Comparison of ENCODE assay signal across 16 cellular contexts in genomic region chr7:22487978-22488642, GRCh38. TPM values are rescaled to one million over a fixed set of nuclear protein-coding genes. Genes with fewer than 3 reads are reported as not detected.
DNase-seq lines count a peak whose midpoint lies in the region; ATAC-seq, FAIRE-seq and TF ChIP-seq lines count a peak whose summit lies in the region.
"Had no signal": no experiment of that assay in that cellular context is flagged by ENCODE, and none has a peak within 500 bp of the region (broad histone marks: within the 10 kb centered on the region; RNA-seq: fewer than 3 reads in every experiment).

No MANE protein-coding gene starts in this region.

- H3K27ac Mint-ChIP-seq in H9 (peak overlapping the region in 1 of 3 experiments; percentile 21; a peak in 2 of 7 replicates), type B pancreatic cell (no peak overlapping the region)
- H3K27ac Mint-ChIP-seq: activated B cell treated with CpG ODN at 0.5 μM for 24 hours; stimulated activated naive B cell treated with anti-CD40 and anti-IgM and Interleukin-4, amounts not matched to agents 10 μg/mL and 1 μg/mL and 100 μg/mL, for 72 hours had no signal

- no peak for FAIRE-seq in GM12878 (lab: Jason Lieb, UNC)

- H2BK5ac ChIP-seq in H9 (ENCODE audit: insufficient read length, low read length) (no peak overlapping the region), trophoblast cell (ENCODE audit: low read depth, low read length, poor library complexity) (no peak overlapping the region)

- H3K23me2 ChIP-seq in H9 (ENCODE audit: insufficient read length, low read depth, low read length, poor library complexity, severe bottlenecking): no peaks in the 10 kb centered on the region

- CTCF ChIA-PET in GM12878 (lab: Yijun Ruan, JAX): no interaction called here

- TF ChIP-seq RAD21 in GM12878 (IDR thresholded peaks at IDR 0.05; ENCODE audit: insufficient read depth, low read depth, low read length): no peak

- no peak overlapping the region for H3K4me2 ChIP-seq in H9 (ENCODE audit: insufficient read depth, insufficient read length, low read length)
- H3K4me2 ChIP-seq in GM12878 (ENCODE audit: control insufficient read depth, insufficient read depth): no peak overlapping the region
- H3K4me2 ChIP-seq in trophoblast cell (ENCODE audit: low read length): no peak overlapping the region

- POLR2A ChIA-PET in GM12878 (lab: Charles Lee): no interaction called here

- TF ChIP-seq EP300 in GM12878 (IDR thresholded peaks at IDR 0.05; ENCODE audit: borderline replicate concordance in 1 of 2, control insufficient read depth in 1 of 2, low read depth in 2 of 2, low read length in 2 of 2): no peak

- ATAC-seq in GM12878 (peak; percentile 65), HG02571 (IDR thresholded peaks at IDR 0.05; ENCODE audit: unreplicated experiment) (no peak)

- H3K4me1 Mint-ChIP-seq in H9 (peaks cover 11 to 14% of the 10 kb centered on the region in 2 experiments), type B pancreatic cell (ENCODE audit: unreplicated experiment) (peaks cover 17% of the 10 kb centered on the region)

- H4K91ac ChIP-seq in H9 (ENCODE audit: insufficient read length, low read depth, low read length): no peak overlapping the region
- H4K91ac ChIP-seq in trophoblast cell (ENCODE audit: low read depth, low read length): peak overlapping the region; percentile 5

- BruUV-seq in GM12878 (replicated peaks; lab: Mats Ljungman, UMichigan): no TSS peak

- intact Hi-C loops in GM12878 (cut with micrococcal nuclease; ENCODE audit: unreplicated experiment): loop anchor here (2.0 kb wide), 1 partner anchor 35 kb away; no protein-coding TSS in a partner anchor

- H3K27me3 ChIP-seq in H9 (ENCODE audit: insufficient read depth, low read length) (no peaks in the 10 kb centered on the region), GM12878 (replicated peaks in 1 of 2; ENCODE audit: control insufficient read depth in 2 of 2, insufficient read depth in 2 of 2, low read length in 1 of 2) (no peaks in the 10 kb centered on the region; a peak in 1 of 4 replicates), trophoblast cell (ENCODE audit: insufficient read depth, low read length) (no peaks in the 10 kb centered on the region)
- H3K27me3 ChIP-seq: body of pancreas, tibial artery had no signal

- no peak for TF ChIP-seq POLR2A in GM12878 (IDR thresholded peaks at IDR 0.05; ENCODE audit: low read depth, low read length)

- H3K36me3 ChIP-seq in GM12878 (ENCODE audit: control insufficient read depth in 2 of 2, insufficient read depth in 2 of 2, low read length in 1 of 2) (no peaks in the 10 kb centered on the region), trophoblast cell (ENCODE audit: control insufficient read depth in 1 of 2, insufficient read depth in 2 of 2, low read length in 2 of 2) (no peaks in the 10 kb centered on the region)
- H3K36me3 ChIP-seq: esophagus muscularis mucosa, tibial artery had no signal

- H3K14ac ChIP-seq in H9 (ENCODE audit: insufficient read depth, low read length) (no peak overlapping the region), trophoblast cell (ENCODE audit: low read length) (no peak overlapping the region)

- H3K9me3 Mint-ChIP-seq in H9 (no peaks in the 10 kb centered on the region), type B pancreatic cell (no peaks in the 10 kb centered on the region)
- H3K9me3 Mint-ChIP-seq: activated B cell treated with CpG ODN at 0.5 μM for 24 hours; neural crest cell; stimulated activated naive B cell treated with anti-CD40 and anti-IgM and Interleukin-4, amounts not matched to agents 10 μg/mL and 1 μg/mL and 100 μg/mL, for 72 hours had no signal

- H4K8ac ChIP-seq in H9 (replicated peaks; ENCODE audit: insufficient read length, low read depth, low read length) (no peak overlapping the region), trophoblast cell (ENCODE audit: low read depth, low read length) (no peak overlapping the region)

- no peak overlapping the region for H4K5ac ChIP-seq in H9 (ENCODE audit: insufficient read length, low read depth, low read length)

- H4K12ac ChIP-seq in trophoblast cell (ENCODE audit: low read depth, low read length): no peak overlapping the region

- H3K27ac ChIP-seq in H9 (ENCODE audit: insufficient read length, low read depth, low read length) (no peak overlapping the region), GM12878 (ENCODE audit: control insufficient read depth, insufficient read depth) (no peak overlapping the region), trophoblast cell (ENCODE audit: low read depth, low read length) (no peak overlapping the region)
- H3K27ac ChIP-seq: body of pancreas, esophagus muscularis mucosa, psoas muscle, tibial artery had no signal

- SMC1A ChIA-PET in GM12878 (lab: Charles Lee; ENCODE audit: uncharacterized antibody, unreplicated experiment): no interaction called here

- H3K79me2 ChIP-seq in H9 (ENCODE audit: insufficient read depth, low read length) (no peaks in the 10 kb centered on the region), GM12878 (ENCODE audit: control insufficient read depth, insufficient read depth, low read length) (no peaks in the 10 kb centered on the region), trophoblast cell (ENCODE audit: control insufficient read depth, insufficient read depth, low read length, poor library complexity) (no peaks in the 10 kb centered on the region)

- no peak overlapping the region for H2AFZ ChIP-seq in H9 (ENCODE audit: low read length)
- no peak overlapping the region for H2AFZ ChIP-seq in GM12878 (ENCODE audit: control insufficient read depth, low read depth, low read length)
- no peak overlapping the region for H2AFZ ChIP-seq in trophoblast cell (ENCODE audit: insufficient read depth, low read length, poor library complexity)

- no peak overlapping the region for H3K4ac ChIP-seq in H9 (ENCODE audit: low read depth, low read length)
- no peak overlapping the region for H3K4ac ChIP-seq in trophoblast cell (ENCODE audit: low read depth, low read length)

- no peak overlapping the region for H3T11ph ChIP-seq in H9 (ENCODE audit: low read length)

- in situ Hi-C loops in GM12878 (cut with MboI): loop anchor here (5.0 kb wide), 1 partner anchor 381 kb away; no protein-coding TSS in a partner anchor

- H4K20me1 ChIP-seq in H9 (ENCODE audit: control insufficient read depth, insufficient read depth, insufficient read length) (no peaks in the 10 kb centered on the region), GM12878 (ENCODE audit: control insufficient read depth, insufficient read depth) (no peaks in the 10 kb centered on the region)

- H3K79me1 ChIP-seq in H9 (ENCODE audit: insufficient read depth, low read depth, low read length, poor library complexity, severe bottlenecking) (no peaks in the 10 kb centered on the region), trophoblast cell (ENCODE audit: low read length) (peaks cover 4% of the 10 kb centered on the region)

- H3K9me3 ChIP-seq in H9 (ENCODE audit: control insufficient read depth, low read depth, low read length) (no peaks in the 10 kb centered on the region), GM12878 (replicated peaks; ENCODE audit: control insufficient read depth, insufficient read depth, low read length) (no peaks in the 10 kb centered on the region; the same call in 2 of the 3 replicates), trophoblast cell (ENCODE audit: insufficient read depth, low read depth, low read length) (no peaks in the 10 kb centered on the region)
- H3K9me3 ChIP-seq: body of pancreas, esophagus muscularis mucosa, psoas muscle, tibial artery had no signal

- H2BK15ac ChIP-seq in H9 (ENCODE audit: low read depth, low read length): no peak overlapping the region

- DNase-seq in DMS153 (lab: John Stamatoyannopoulos, UW) (peak; percentile 49), DMS153 treated with DMSO at 0.1 percent for 48 hours (lab: John Stamatoyannopoulos, UW; ENCODE audit: unreplicated experiment) (no peak), H9 (peak; percentile 49), GM12878 (ENCODE audit: low read depth, low spot score) (no peak), trophoblast cell (no peak), globus pallidus (ENCODE audit: low spot score) (no peak), type B pancreatic cell (ENCODE audit: extremely low spot score, unreplicated experiment) (no peak)
- DNase-seq: activated B cell treated with CpG ODN at 0.5 μM for 24 hours, activated gamma-delta T cell had no signal

- RAD21 ChIA-PET in GM12878 (lab: Charles Lee; ENCODE audit: unreplicated experiment): no interaction called here

- no peak overlapping the region for H3K56ac ChIP-seq in H9 (ENCODE audit: insufficient read length, low read depth, low read length)

- H3K4me1 ChIP-seq in H9 (ENCODE audit: insufficient read depth, low read length) (no peaks in the 10 kb centered on the region; the same call in 1 of the 2 replicates), GM12878 (ENCODE audit: control insufficient read depth, insufficient read depth, low read length) (no peaks in the 10 kb centered on the region), trophoblast cell (ENCODE audit: control insufficient read depth in 1 of 2, insufficient read depth in 2 of 2, low read length in 2 of 2) (peaks cover 0 to 5% of the 10 kb centered on the region in 2 experiments)
- H3K4me1 ChIP-seq: body of pancreas, psoas muscle, tibial artery had no signal

- H3K23ac ChIP-seq in H9 (ENCODE audit: insufficient read length, low read depth, low read length): no peak overlapping the region
- no peak overlapping the region for H3K23ac ChIP-seq in trophoblast cell (ENCODE audit: low read length)

- H3K27me3 Mint-ChIP-seq in H9 (ENCODE audit: low read depth): no peaks in the 10 kb centered on the region
- H3K27me3 Mint-ChIP-seq in type B pancreatic cell: peaks cover 3% of the 10 kb centered on the region
- H3K27me3 Mint-ChIP-seq: activated B cell treated with CpG ODN at 0.5 μM for 24 hours; stimulated activated naive B cell treated with anti-CD40 and anti-IgM and Interleukin-4, amounts not matched to agents 10 μg/mL and 1 μg/mL and 100 μg/mL, for 72 hours had no signal

- H3K4me3 ChIP-seq in GM12878: no peak overlapping the region
- no peak overlapping the region for H3K4me3 ChIP-seq in trophoblast cell (ENCODE audit: low read depth, low read length)
- H3K4me3 ChIP-seq: body of pancreas, esophagus muscularis mucosa, psoas muscle, tibial artery had no signal

- no peak overlapping the region for H3K9ac ChIP-seq in H9 (ENCODE audit: extremely low read depth, insufficient read length, low read length)
- no peak overlapping the region for H3K9ac ChIP-seq in GM12878 (ENCODE audit: control insufficient read depth, insufficient read depth, low read length)
- H3K9ac ChIP-seq in trophoblast cell (ENCODE audit: low read length): no peak overlapping the region

- no peak overlapping the region for H2AK5ac ChIP-seq in H9 (ENCODE audit: insufficient read length, low read length)
- no peak overlapping the region for H2AK5ac ChIP-seq in trophoblast cell (ENCODE audit: low read length)

- H2BK12ac ChIP-seq in H9 (ENCODE audit: insufficient read length, low read depth, low read length) (no peak overlapping the region), trophoblast cell (ENCODE audit: low read length) (peak overlapping the region; percentile 2)

- H3K36me3 Mint-ChIP-seq in H9 (ENCODE audit: insufficient read depth in 1 of 3, low read depth in 3 of 3) (no peaks in the 10 kb centered on the region; a peak in 1 of 7 replicates), type B pancreatic cell (no peaks in the 10 kb centered on the region)

- no peak overlapping the region for H2BK20ac ChIP-seq in H9 (ENCODE audit: low read depth, low read length, poor library complexity, severe bottlenecking)

- H3K18ac ChIP-seq in H9 (ENCODE audit: insufficient read length, low read depth, low read length) (no peak overlapping the region), trophoblast cell (ENCODE audit: low read length) (no peak overlapping the region)

- WGBS in H9 (ENCODE audit: extremely low coverage, insufficient read length, low lambda C conversion rate): no CpG with 5 or more reads among the region's 5 CpGs
- WGBS in GM12878 (ENCODE audit: insufficient coverage, insufficient replicate concordance, low lambda C conversion rate, missing lambda C conversion rate): 32% methylated on average over 5 of the region's 5 CpGs
- no CpG with 5 or more reads among the region's 5 CpGs for WGBS in trophoblast cell (ENCODE audit: extremely low coverage, insufficient coverage, insufficient read length)

- no peak overlapping the region for H2BK120ac ChIP-seq in H9 (ENCODE audit: low read depth, low read length, poor library complexity, severe bottlenecking)
- no peak overlapping the region for H2BK120ac ChIP-seq in trophoblast cell (ENCODE audit: insufficient read depth, low read length, poor library complexity)

- no peak for TF ChIP-seq CTCF in H9 (conservative IDR thresholded peaks at IDR 0.05)
- no peak for TF ChIP-seq CTCF in GM12878 (IDR thresholded peaks at IDR 0.05 in 2 of 3, conservative IDR thresholded peaks at IDR 0.05 in 1 of 3; ENCODE audit: control insufficient read depth in 2 of 3, extremely low read depth in 1 of 3, insufficient read depth in 1 of 3, low read depth in 3 of 3, low read length in 3 of 3)
- TF ChIP-seq CTCF in type B pancreatic cell (conservative IDR thresholded peaks at IDR 0.05): no peak

- H3K4me3 Mint-ChIP-seq in H9 (no peak overlapping the region), type B pancreatic cell (no peak overlapping the region)
- H3K4me3 Mint-ChIP-seq: activated B cell treated with CpG ODN at 0.5 μM for 24 hours; neural crest cell; stimulated activated naive B cell treated with anti-CD40 and anti-IgM and Interleukin-4, amounts not matched to agents 10 μg/mL and 1 μg/mL and 100 μg/mL, for 72 hours had no signal

RNA-seq across cellular contexts. Expression of gene STEAP1B, which starts 11.9 kb away (rescaled TPM):
- total RNA-seq in H9 (2021): 3.2 and 4.0 TPM in 2 replicates
- not detected in 2 replicates for total RNA-seq in GM12878 (2013; cell fraction: nucleolus; rRNA removed)
- total RNA-seq in GM12878 (2014; rRNA removed): not detected in 2 replicates
- total RNA-seq in GM12878 (2014; rRNA removed; fragmentation: Illumina TruSeq; extraction: Trizol): not detected in 2 replicates
- total RNA-seq in GM12878 (2021): not detected in 2 replicates
- polyA plus RNA-seq in GM12878 (2011; ENCODE audit: low read depth): not detected
- not detected in 2 replicates for polyA plus RNA-seq in GM12878 (2011; rRNA removed)
- not detected in 2 replicates for polyA plus RNA-seq in GM12878 (2011; cell fraction: cytosol; rRNA removed)
- not detected in 2 replicates for polyA plus RNA-seq in GM12878 (2011; cell fraction: nucleus; rRNA removed)
- polyA plus RNA-seq in GM12878 (2012): not detected in 2 replicates
- polyA plus RNA-seq in GM12878 (2014; fragmentation: Illumina TruSeq; extraction: Trizol): not detected in 2 replicates
- not detected for polyA plus RNA-seq in GM12878 (2014; fragmentation: Nextera tagmentation; extraction: Ambion mirVana)
- polyA plus RNA-seq in GM12878 (2014; rRNA removed): 0.08 and 0.14 TPM in 2 replicates
- not detected for polyA plus RNA-seq in GM12878 (2016; fragmentation: Nextera tagmentation; extraction: Ambion mirVana)
- polyA minus RNA-seq in GM12878 (2011; rRNA and poly(A)+ RNA removed): not detected in 2 replicates
- not detected in 2 replicates for polyA minus RNA-seq in GM12878 (2011; cell fraction: cytosol; rRNA and poly(A)+ RNA removed)
- not detected in 2 replicates for polyA minus RNA-seq in GM12878 (2011; cell fraction: nucleus; rRNA and poly(A)+ RNA removed)
- 3.9 and 4.2 TPM in 2 replicates for polyA plus RNA-seq in trophoblast cell (2013)
- total RNA-seq in type B pancreatic cell (ENCODE audit: low replicate concordance): 2.0 TPM in 1 of 2 replicates, not detected in the other

Comparison
In these comparisons a context has a peak if more than half of its experiments do, and no peak if none do; other contexts are left out.
1. DNase-seq: peak in DMS153 (single experiment) and H9 (single experiment); none in DMS153 treated with DMSO at 0.1 percent for 48 hours (single experiment), GM12878 (single experiment), trophoblast cell (0 of 2), globus pallidus (single experiment) and type B pancreatic cell (single experiment).